ENCODE assay signal across 1 cellular context in genomic region chr12:116406529-116406928, GRCh38.
A peak's percentile ranks its signal among the peaks of the same experiment; 100 is the strongest.
TF ChIP-seq lines count a peak whose summit lies in the region.

No MANE protein-coding gene starts in this region.

TF ChIP-seq in HepG2, 621 proteins besides CTCF, POLR2A, EP300 and RAD21 (continued from another document and continues in another):
- TF ChIP-seq RBAK (CRISPR knock-in tag; IDR thresholded peaks at IDR 0.05) (peak; percentile 100), KDM5B (CRISPR knock-in tag; IDR thresholded peaks at IDR 0.05; ENCODE audit: borderline replicate concordance) (no peak), ZBTB7B (CRISPR knock-in tag; IDR thresholded peaks at IDR 0.05) (no peak), JARID2 (CRISPR knock-in tag; IDR thresholded peaks at IDR 0.05; ENCODE audit: insufficient replicate concordance) (no peak), SAFB2 (CRISPR knock-in tag; IDR thresholded peaks at IDR 0.05; ENCODE audit: borderline replicate concordance, low read depth) (no peak), ZNF629 (CRISPR knock-in tag; conservative IDR thresholded peaks at IDR 0.05) (no peak), HMGXB4 (CRISPR knock-in tag; IDR thresholded peaks at IDR 0.05; ENCODE audit: borderline replicate concordance in 1 of 2, low read depth in 1 of 2) (no peak), SIX1 (CRISPR knock-in tag; IDR thresholded peaks at IDR 0.05; ENCODE audit: borderline replicate concordance) (no peak), SETDB1 (CRISPR knock-in tag; IDR thresholded peaks at IDR 0.05; ENCODE audit: borderline replicate concordance) (no peak), ZNF574 (CRISPR knock-in tag; IDR thresholded peaks at IDR 0.05) (peak; percentile 85), MED8 (CRISPR knock-in tag; IDR thresholded peaks at IDR 0.05; ENCODE audit: insufficient replicate concordance) (no peak), PATZ1 (CRISPR knock-in tag; IDR thresholded peaks at IDR 0.05) (peak; percentile 51; the same call in 1 of the 2 replicates), IKZF5 (CRISPR knock-in tag; IDR thresholded peaks at IDR 0.05) (0 out of 2 replicates have a peak, but pooled peaks have one; percentile 29), SMARCC2 (IDR thresholded peaks at IDR 0.05) (no peak), RBFOX2 (IDR thresholded peaks at IDR 0.05; ENCODE audit: low read depth, low read length) (no peak), TAF1 (CRISPR knock-in tag; IDR thresholded peaks at IDR 0.05) (no peak), SRSF9 (IDR thresholded peaks at IDR 0.05; ENCODE audit: borderline replicate concordance, insufficient read depth, low read depth, low read length, poor library complexity, severe bottlenecking) (no peak), ZFP62 (CRISPR knock-in tag; IDR thresholded peaks at IDR 0.05) (no peak), TGIF2 (CRISPR knock-in tag; IDR thresholded peaks at IDR 0.05) (peak; percentile 81), ZNF484 (CRISPR knock-in tag; IDR thresholded peaks at IDR 0.05; ENCODE audit: borderline replicate concordance, low read depth) (no peak), KAT8 (CRISPR knock-in tag; IDR thresholded peaks at IDR 0.05) (peak; percentile 33; the same call in 1 of the 2 replicates), TFAP4 (IDR thresholded peaks at IDR 0.05; ENCODE audit: borderline replicate concordance, low read depth) (no peak), RBM39 (IDR thresholded peaks at IDR 0.05; ENCODE audit: low read depth, low read length, poor library complexity, severe bottlenecking) (no peak), POLR2G (IDR thresholded peaks at IDR 0.05; ENCODE audit: low read depth, low read length) (no peak), PRDM10 (CRISPR knock-in tag; IDR thresholded peaks at IDR 0.05; ENCODE audit: low read depth) (0 out of 2 replicates have a peak, but pooled peaks have one; percentile 42), ZNF547 (CRISPR knock-in tag; IDR thresholded peaks at IDR 0.05) (no peak), SNAI1 (CRISPR knock-in tag; IDR thresholded peaks at IDR 0.05; ENCODE audit: borderline replicate concordance) (no peak), SAP130 (CRISPR knock-in tag; IDR thresholded peaks at IDR 0.05; ENCODE audit: low read depth) (peak; percentile 61), MEIS2 (CRISPR knock-in tag; IDR thresholded peaks at IDR 0.05) (peak; percentile 94), IRF2 (CRISPR knock-in tag; IDR thresholded peaks at IDR 0.05) (peak; percentile 51; the same call in 1 of the 2 replicates), ZNF792 (CRISPR knock-in tag; IDR thresholded peaks at IDR 0.05) (peak; percentile 47; the same call in 1 of the 2 replicates), HNF4G (IDR thresholded peaks at IDR 0.05; ENCODE audit: borderline replicate concordance, low read depth, low read length) (peak; percentile 25; the same call in 1 of the 2 replicates), HNF4G (CRISPR knock-in tag; IDR thresholded peaks at IDR 0.05; ENCODE audit: borderline replicate concordance, low read depth) (0 out of 2 replicates have a peak, but pooled peaks have one; percentile 17), TRIM22 (IDR thresholded peaks at IDR 0.05) (no peak), ZNF430 (CRISPR knock-in tag; IDR thresholded peaks at IDR 0.05) (0 out of 2 replicates have a peak, but pooled peaks have one; percentile 46), KDM1A (CRISPR knock-in tag; IDR thresholded peaks at IDR 0.05) (0 out of 2 replicates have a peak, but pooled peaks have one; percentile 38), ZNF557 (CRISPR knock-in tag; IDR thresholded peaks at IDR 0.05) (no peak), ZNF331 (CRISPR knock-in tag; IDR thresholded peaks at IDR 0.05) (peak; percentile 80), ZBTB14 (CRISPR knock-in tag; IDR thresholded peaks at IDR 0.05) (no peak), ZNF552 (CRISPR knock-in tag; IDR thresholded peaks at IDR 0.05; ENCODE audit: borderline replicate concordance) (no peak), KDM5A (IDR thresholded peaks at IDR 0.05; ENCODE audit: borderline replicate concordance, low read length) (no peak), SMC3 (IDR thresholded peaks at IDR 0.05; ENCODE audit: low read length) (peak; percentile 50), ZFY (CRISPR knock-in tag; IDR thresholded peaks at IDR 0.05) (0 out of 2 replicates have a peak, but pooled peaks have one; percentile 37), U2AF1 (optimal IDR thresholded peaks at IDR 0.05; ENCODE audit: low read depth, low read length) (no peak), MIER3 (CRISPR knock-in tag; IDR thresholded peaks at IDR 0.05; ENCODE audit: borderline replicate concordance) (peak; percentile 57; the same call in 1 of the 2 replicates), SMAD9 (CRISPR knock-in tag; IDR thresholded peaks at IDR 0.05) (no peak), HNF1B (CRISPR knock-in tag; IDR thresholded peaks at IDR 0.05) (peak; percentile 69), DNMT3B (CRISPR knock-in tag; conservative IDR thresholded peaks at IDR 0.05) (no peak), GATAD2A (CRISPR knock-in tag; IDR thresholded peaks at IDR 0.05) (peak; percentile 77)
